In the genomic region with DNA sequence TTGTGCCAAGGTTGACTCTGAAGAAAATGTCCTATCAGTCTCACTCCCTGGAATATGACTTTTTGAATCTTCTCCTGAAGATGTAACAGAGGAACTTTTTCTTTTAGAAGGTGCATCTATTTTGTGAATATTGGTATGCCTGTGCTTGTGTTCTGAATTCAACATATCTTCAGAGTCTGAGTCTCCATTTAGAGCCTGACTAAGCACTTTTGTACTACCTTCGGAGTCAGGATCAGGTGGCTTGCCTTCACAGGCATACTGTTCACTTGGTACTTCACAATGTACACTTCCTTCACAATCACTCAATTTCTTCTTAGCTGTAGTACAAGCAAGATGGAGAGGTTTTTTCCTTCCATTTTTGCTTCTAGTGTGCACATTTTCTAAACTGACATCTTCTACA, we compare ENCODE assay signal across 19 cellular contexts. TPM values are rescaled to one million over a fixed set of nuclear protein-coding genes. Genes with fewer than 3 reads are reported as not detected.
DNase-seq lines count a peak whose midpoint lies in the region; ATAC-seq, FAIRE-seq and TF ChIP-seq lines count a peak whose summit lies in the region.
"Had no signal": no experiment of that assay in that cellular context is flagged by ENCODE, and none has a peak within 500 bp of the region (broad histone marks: within the 10 kb centered on the region; RNA-seq: fewer than 3 reads in every experiment).

No MANE protein-coding gene starts in this region.

- H4K20me1 ChIP-seq in endothelial cell of umbilical vein (replicated peaks; ENCODE audit: control insufficient read depth, extremely low read depth, insufficient read depth, low read length) = no peaks in the 10 kb centered on the region

- H3K27ac ChIP-seq in endothelial cell of umbilical vein (ENCODE audit: insufficient read depth, low read depth, low read length) (no peak overlapping the region), transverse colon (peak overlapping the region; percentile 8 to 50 (median 32)), tibial nerve (no peak overlapping the region)

- TF ChIP-seq EP300 in transverse colon (IDR thresholded peaks at IDR 0.05; ENCODE audit: low read depth) (no peak), tibial nerve (IDR thresholded peaks at IDR 0.05) (no peak)

- H3K27ac Mint-ChIP-seq in activated naive CD4-positive, alpha-beta T cell treated with anti-CD3 and anti-CD28 coated beads, Interleukin-2, amount 50 U/mL, for 72 hours = peak overlapping the region; percentile 22 to 76
- peak overlapping the region; percentile 71 for H3K27ac Mint-ChIP-seq in activated CD4-positive, alpha-beta memory T cell treated with anti-CD3 and anti-CD28 coated beads, Interleukin-2, amount 10 ng/mL, durations not matched to agents 7 days and 5 days

- no peaks in the 10 kb centered on the region for H3K27me3 Mint-ChIP-seq in activated CD4-positive, alpha-beta memory T cell treated with anti-CD3 and anti-CD28 coated beads, Interleukin-2, amount 10 ng/mL, durations not matched to agents 7 days and 5 days

- H3K36me3 ChIP-seq in endothelial cell of umbilical vein (ENCODE audit: control insufficient read depth in 2 of 2, extremely low read depth in 1 of 2, insufficient read depth in 2 of 2, low read length in 2 of 2) (peaks cover 2 to 13% of the 10 kb centered on the region in 2 experiments), transverse colon (peaks cover 0 to 42% (median 15%) of the 10 kb centered on the region in 4 donors), tibial nerve (peaks cover 0 to 59% (median 14%) of the 10 kb centered on the region in 3 donors)

- no peak for FAIRE-seq in endothelial cell of umbilical vein (lab: Jason Lieb, UNC)
- FAIRE-seq: frontal cortex, GM12892, keratinocyte had no signal

- H3K4me1 ChIP-seq in endothelial cell of umbilical vein (ENCODE audit: control insufficient read depth, extremely low read depth, insufficient read depth, low read length) = peaks cover 16% of the 10 kb centered on the region
- H3K4me1 ChIP-seq in transverse colon = peaks cover 0 to 27% (median 15%) of the 10 kb centered on the region in 4 donors
- H3K4me1 ChIP-seq in tibial nerve = no peaks in the 10 kb centered on the region

- H3K27me3 ChIP-seq in endothelial cell of umbilical vein (ENCODE audit: control insufficient read depth in 2 of 2, insufficient read depth in 2 of 2, low read length in 2 of 2) (no peaks in the 10 kb centered on the region), transverse colon (no peaks in the 10 kb centered on the region), tibial nerve (no peaks in the 10 kb centered on the region)

- peaks cover 18 to 37% of the 10 kb centered on the region in 2 donors for H3K36me3 Mint-ChIP-seq in activated naive CD4-positive, alpha-beta T cell treated with anti-CD3 and anti-CD28 coated beads, Interleukin-2, amount 50 U/mL, for 72 hours
- peaks cover 62% of the 10 kb centered on the region for H3K36me3 Mint-ChIP-seq in activated CD4-positive, alpha-beta memory T cell treated with anti-CD3 and anti-CD28 coated beads, Interleukin-2, amount 10 ng/mL, durations not matched to agents 7 days and 5 days (ENCODE audit: low read depth)

- TF ChIP-seq POLR2A in endothelial cell of umbilical vein (IDR thresholded peaks at IDR 0.05; ENCODE audit: low read depth, low read length) (no peak), transverse colon (IDR thresholded peaks at IDR 0.05) (no peak), tibial nerve (IDR thresholded peaks at IDR 0.05) (no peak)

- TF ChIP-seq CTCF in endothelial cell of umbilical vein (IDR thresholded peaks at IDR 0.05; ENCODE audit: extremely low read depth in 1 of 2, insufficient read depth in 1 of 2, low read depth in 1 of 2, low read length in 2 of 2) = no peak
- TF ChIP-seq CTCF in transverse colon (IDR thresholded peaks at IDR 0.05) = no peak
- no peak for TF ChIP-seq CTCF in tibial nerve (IDR thresholded peaks at IDR 0.05)

- H3K9me3 ChIP-seq in endothelial cell of umbilical vein (replicated peaks; ENCODE audit: control insufficient read depth, insufficient read depth, low read length) (no peaks in the 10 kb centered on the region), transverse colon (no peaks in the 10 kb centered on the region), tibial nerve (no peaks in the 10 kb centered on the region)

- no peak for DNase-seq in activated naive CD4-positive, alpha-beta T cell treated with anti-CD3 and anti-CD28 coated beads, Interleukin-2, amount 50 U/mL, for 72 hours (ENCODE audit: low spot score in 2 of 2)
- DNase-seq in activated naive CD4-positive, alpha-beta T cell (lab: John Stamatoyannopoulos, UW) = no peak
- no peak for DNase-seq in activated CD4-positive, alpha-beta memory T cell treated with anti-CD3 and anti-CD28 coated beads, Interleukin-2, amount 10 ng/mL, durations not matched to agents 7 days and 5 days
- DNase-seq in endothelial cell of umbilical vein (ENCODE audit: low read depth, low spot score) (no peak), transverse colon (no peak), tibial nerve (ENCODE audit: low spot score in 2 of 2) (no peak), ecto neural progenitor cell (ENCODE audit: low spot score) (no peak)
- DNase-seq: activated CD4-positive, alpha-beta T cell treated with anti-CD3 and anti-CD28 coated beads for 48 hours; activated T-cell treated with anti-CD3 and anti-CD28 coated beads, Interleukin-2, amount 50 U/mL, for 48 hours; amniotic stem cell; DMS79; IMR-90; NCI-H1694; NCI-H774; retina; substantia nigra had no signal

- in situ Hi-C loops in transverse colon (cut with MboI; ENCODE audit: low pct_ligation_motif_present in 1 of 4, low pct_unique_long_range_greater_than_20kb in 1 of 4, low sequenced_read_pairs in 3 of 4) = loop anchor here in 1 of 4 donors (25.0 kb wide), 1 partner anchor 190 kb away; a partner anchor contains a TSS

- H3K4me3 ChIP-seq in endothelial cell of umbilical vein (replicated peaks in 1 of 3; ENCODE audit: insufficient read depth in 1 of 3, low read depth in 1 of 3, low read length in 3 of 3) (no peak overlapping the region), transverse colon (no peak overlapping the region), tibial nerve (no peak overlapping the region)

- H3K4me3 Mint-ChIP-seq in activated CD4-positive, alpha-beta memory T cell treated with anti-CD3 and anti-CD28 coated beads, Interleukin-2, amount 10 ng/mL, durations not matched to agents 7 days and 5 days = peak overlapping the region; percentile 56

- WGBS in transverse colon (ENCODE audit: low coverage in 1 of 2), 2 donors = 96% methylated on average over 1 of the region's 1 CpG; no CpG with 5 or more reads in 1 of the 2 donors
- 92 to 96% methylated on average over 1 of the region's 1 CpG for WGBS in tibial nerve, 2 donors

- peaks cover 24% of the 10 kb centered on the region for H3K4me1 Mint-ChIP-seq in activated CD4-positive, alpha-beta memory T cell treated with anti-CD3 and anti-CD28 coated beads, Interleukin-2, amount 10 ng/mL, durations not matched to agents 7 days and 5 days

- no peaks in the 10 kb centered on the region for H3K9me1 ChIP-seq in endothelial cell of umbilical vein (replicated peaks; ENCODE audit: control insufficient read depth, extremely low read depth, insufficient read depth, low read length)

- dilution Hi-C loops in endothelial cell of umbilical vein (cut with MboI; ENCODE audit: extremely low pct_ligation_motif_present, low sequenced_read_pairs) = no loop called here

- CTCF ChIA-PET in activated CD4-positive, alpha-beta memory T cell treated with anti-CD3 and anti-CD28 coated beads, Interleukin-2, amount 10 ng/mL, durations not matched to agents 7 days and 5 days (lab: Charles Lee) = interaction anchor here (1.0 kb wide), 1 partner anchor 13 kb away, joined by 3 read pairs; the partner anchor contains the start of gene PSMG1
- CTCF ChIA-PET in endothelial cell of umbilical vein (lab: Charles Lee) = interaction anchor here (1.2 to 1.3 kb wide), 2 partner anchors 11 to 14 kb away, joined by 4 read pairs; partner anchors contain the start of gene PSMG1

- no peak for ATAC-seq in activated naive CD4-positive, alpha-beta T cell treated with anti-CD3 and anti-CD28 coated beads, Interleukin-2, amount 50 U/mL, for 72 hours

- no peaks in the 10 kb centered on the region for H3K79me2 ChIP-seq in endothelial cell of umbilical vein (ENCODE audit: control insufficient read depth, insufficient read depth, low read length)

- POLR2A ChIA-PET in activated CD4-positive, alpha-beta memory T cell treated with anti-CD3 and anti-CD28 coated beads, Interleukin-2, amount 10 ng/mL, durations not matched to agents 7 days and 5 days (lab: Charles Lee) = interaction anchor here (1.0 to 2.5 kb wide), 2 partner anchors 13 to 59 kb away, joined by 3 to 22 read pairs; partner anchors contain the start of gene PSMG1
- POLR2A ChIA-PET in endothelial cell of umbilical vein (lab: Charles Lee) = interaction anchor here (1.7 kb wide), 1 partner anchor 13 kb away, joined by 4 read pairs; the partner anchor contains the start of gene PSMG1

- no TSS peak for BruUV-seq in endothelial cell of umbilical vein (replicated peaks; lab: Mats Ljungman, UMichigan)

- H2AFZ ChIP-seq in endothelial cell of umbilical vein (ENCODE audit: low read depth, low read length) = no peak overlapping the region

- H3K9me3 Mint-ChIP-seq in activated naive CD4-positive, alpha-beta T cell treated with anti-CD3 and anti-CD28 coated beads, Interleukin-2, amount 50 U/mL, for 72 hours = no peaks in the 10 kb centered on the region
- no peaks in the 10 kb centered on the region for H3K9me3 Mint-ChIP-seq in activated CD4-positive, alpha-beta memory T cell treated with anti-CD3 and anti-CD28 coated beads, Interleukin-2, amount 10 ng/mL, durations not matched to agents 7 days and 5 days

- H3K9ac ChIP-seq in endothelial cell of umbilical vein (replicated peaks; ENCODE audit: extremely low read depth, insufficient read depth, low read length) = no peak overlapping the region

- H3K4me2 ChIP-seq in endothelial cell of umbilical vein (ENCODE audit: insufficient read depth, low read length) = peak overlapping the region; percentile 67

- intact Hi-C loops in endothelial cell of umbilical vein (cut with micrococcal nuclease) (no loop called here), transverse colon (cut with DNase I; ENCODE audit: low total_unique reads) (no loop called here)

RNA-seq across cellular contexts. Expression of gene PSMG1, which starts 13.6 kb away (rescaled TPM):
- total RNA-seq in activated naive CD4-positive, alpha-beta T cell treated with anti-CD3 and anti-CD28 coated beads, Interleukin-2, amount 50 U/mL, for 72 hours = 10 to 100 TPM; 62.1 to 85.2 TPM
- 10 to 100 TPM; 59.6 to 66.2 TPM for total RNA-seq in activated CD4-positive, alpha-beta memory T cell treated with anti-CD3 and anti-CD28 coated beads, Interleukin-2, amount 10 ng/mL, durations not matched to agents 7 days and 5 days
- total RNA-seq in endothelial cell of umbilical vein (66.3 and 75.9 TPM in 2 replicates), transverse colon (10 to 100 TPM in 3 of 4 donors, 1 to 10 TPM in 1; 7.4 to 28.1 (median 20.2) TPM), tibial nerve (10 to 100 TPM in 3 of 4 donors, 1 to 10 TPM in 1; 8.1 to 26.7 (median 18.4) TPM)
- 34.9 and 43.2 TPM in 2 replicates for polyA plus RNA-seq in endothelial cell of umbilical vein
- polyA plus RNA-seq in endothelial cell of umbilical vein (2011; cell fraction: cytosol; rRNA removed) = 63.4 and 68.1 TPM in 2 replicates
- 36.9 and 43.7 TPM in 2 replicates for polyA plus RNA-seq in endothelial cell of umbilical vein (2011; cell fraction: nucleus; rRNA removed)
- polyA plus RNA-seq in endothelial cell of umbilical vein (2012) = 67.4 and 113 TPM in 2 replicates
- 14.5 and 21.4 TPM in 2 replicates for polyA minus RNA-seq in endothelial cell of umbilical vein
- 39.4 TPM for polyA minus RNA-seq in endothelial cell of umbilical vein (2011; cell fraction: cytosol; rRNA and poly(A)+ RNA removed)
- polyA minus RNA-seq in endothelial cell of umbilical vein (2011; cell fraction: nucleus; rRNA and poly(A)+ RNA removed) = 18.5 TPM in 2 replicates

Comparison
In these comparisons a context has a peak if more than half of its experiments do, and no peak if none do; other contexts are left out.
1. H3K27ac ChIP-seq: peak in transverse colon (4 of 4); none in endothelial cell of umbilical vein (single experiment) and tibial nerve (0 of 4).